7 cellular contexts compared by ENCODE assay signal in genomic region chr12:62532333-62532732, GRCh38.
"Had no signal": no experiment of that assay in that cellular context is flagged by ENCODE, and none has a peak within 500 bp of the region (broad histone marks: within the 10 kb centered on the region; RNA-seq: fewer than 3 reads in every experiment).

No MANE protein-coding gene starts in this region.

- H3K27ac ChIP-seq: HL-60 had no signal

- DNase-seq: H9, HCEC 1CT, KBM-7 had no signal

- H2AFZ ChIP-seq: GM23338 had no signal

- ATAC-seq: GM23338 had no signal

- H3K4me2 ChIP-seq: GM23338 had no signal

- H3K4me3 ChIP-seq: GM23338 had no signal

- FAIRE-seq: H1, H54 had no signal
